ENCODE assay signal across 38 cellular contexts in the genomic region with DNA sequence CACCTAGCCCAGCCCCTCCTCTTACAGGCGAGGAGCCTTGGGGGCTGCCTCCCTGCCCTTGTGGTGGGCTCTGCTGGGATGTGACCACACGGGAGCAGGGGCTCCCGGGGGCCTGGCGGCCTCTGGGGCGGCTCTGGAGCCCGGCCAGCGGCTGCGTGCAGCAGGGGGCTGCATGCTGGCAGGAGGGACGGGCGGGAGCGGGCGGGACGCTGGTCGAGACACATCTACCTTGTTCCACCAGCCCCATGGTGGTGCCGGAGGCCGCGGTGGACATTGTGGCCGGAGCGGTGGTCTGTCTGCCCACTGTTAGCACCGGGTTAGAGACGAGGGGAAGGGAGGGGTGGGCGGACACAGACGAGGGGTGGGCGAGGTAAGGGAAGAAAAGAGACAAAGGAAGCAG. TPM values are rescaled to one million over a fixed set of nuclear protein-coding genes. Genes with fewer than 3 reads are reported as not detected.
"Had no signal": no experiment of that assay in that cellular context is flagged by ENCODE, and none has a peak within 500 bp of the region (broad histone marks: within the 10 kb centered on the region; RNA-seq: fewer than 3 reads in every experiment).

No MANE protein-coding gene starts in this region.

- H3K36me3 ChIP-seq: adrenal gland, ascending aorta, brain microvascular endothelial cell, breast epithelium, cardiac muscle cell had no signal

- ATAC-seq: activated naive CD4-positive, alpha-beta T cell treated with anti-CD3 and anti-CD28 coated beads, Interleukin-2, amount 50 U/mL, for 72 hours; activated naive CD8-positive, alpha-beta T cell treated with anti-CD3 and anti-CD28 coated beads, Interleukin-2, amount 50 U/mL, for 24 hours; activated T-cell treated with anti-CD3 and anti-CD28 coated beads, Interleukin-2, amount 50 U/mL, for 4 hours; activated T-cell treated with anti-CD3 and anti-CD28 coated beads, Interleukin-2, amount 50 U/mL, for 72 hours; body of pancreas had no signal

- DNase-seq: activated effector memory CD4-positive, alpha-beta T cell treated with anti-CD3 and anti-CD28 coated beads, Interleukin-2, amount 50 U/mL, for 16 hours; activated effector memory CD4-positive, alpha-beta T cell treated with Interleukin-2 at 50 U/mL for 16 hours; activated gamma-delta T cell; activated gamma-delta T cell treated with Interleukin-2 at 50 U/mL for 16 hours; activated naive CD4-positive, alpha-beta T cell; activated naive CD4-positive, alpha-beta T cell treated with anti-CD3 and anti-CD28 coated beads for 36 hours; activated naive CD4-positive, alpha-beta T cell treated with anti-CD3 and anti-CD28 coated beads, Interleukin-2, amount 10 ng/mL, durations not matched to agents 7 days and 5 days; activated naive CD4-positive, alpha-beta T cell treated with anti-CD3 and anti-CD28 coated beads, Interleukin-2, amount 50 U/mL, for 16 hours; activated naive CD4-positive, alpha-beta T cell treated with Interleukin-2 at 50 U/mL for 16 hours; activated naive CD8-positive, alpha-beta T cell treated with anti-CD3 and anti-CD28 coated beads for 36 hours; activated naive CD8-positive, alpha-beta T cell treated with anti-CD3 and anti-CD28 coated beads, Interleukin-2, amount 10 ng/mL, durations not matched to agents 7 days and 5 days; activated naive CD8-positive, alpha-beta T cell treated with anti-CD3 and anti-CD28 coated beads, Interleukin-2, amount 50 U/mL, for 24 hours; activated T-cell treated with anti-CD3 and anti-CD28 coated beads, Interleukin-2, amount 50 U/mL, for 1 hour; activated T-cell treated with anti-CD3 and anti-CD28 coated beads, Interleukin-2, amount 50 U/mL, for 24 hours; activated T-cell treated with anti-CD3 and anti-CD28 coated beads, Interleukin-2, amount 50 U/mL, for 4 hours; activated T-cell treated with anti-CD3 and anti-CD28 coated beads, Interleukin-2, amount 50 U/mL, for 48 hours; activated T-cell treated with anti-CD3 and anti-CD28 coated beads, Interleukin-2, amount 50 U/mL, for 72 hours; adrenal gland; amniotic stem cell; amygdala; anterior cingulate cortex; aorta; body of pancreas; brain microvascular endothelial cell; caudate nucleus; central memory CD4-positive, alpha-beta T cell; cerebellar nuclear complex had no signal

- H3K27me3 Mint-ChIP-seq: activated naive CD4-positive, alpha-beta T cell treated with anti-CD3 and anti-CD28 coated beads, Interleukin-2, amount 50 U/mL, for 24 hours; activated naive CD8-positive, alpha-beta T cell; activated naive CD8-positive, alpha-beta T cell treated with anti-CD3 and anti-CD28 coated beads for 36 hours; activated naive CD8-positive, alpha-beta T cell treated with anti-CD3 and anti-CD28 coated beads, Interleukin-2, amount 10 ng/mL, durations not matched to agents 7 days and 5 days; activated naive CD8-positive, alpha-beta T cell treated with anti-CD3 and anti-CD28 coated beads, Interleukin-2, amount 50 U/mL, for 24 hours; activated T-cell treated with anti-CD3 and anti-CD28 coated beads, Interleukin-2, amount 50 U/mL, for 24 hours had no signal

- H3K4me3 ChIP-seq: adrenal gland, ascending aorta, body of pancreas, breast epithelium, cardiac muscle cell had no signal

- H3K27ac ChIP-seq: adrenal gland, ascending aorta, body of pancreas, brain microvascular endothelial cell, breast epithelium, cardiac muscle cell had no signal

- H3K4me3 Mint-ChIP-seq: activated naive CD4-positive, alpha-beta T cell treated with anti-CD3 and anti-CD28 coated beads for 36 hours; activated naive CD4-positive, alpha-beta T cell treated with anti-CD3 and anti-CD28 coated beads, Interleukin-2, amount 10 ng/mL, durations not matched to agents 7 days and 5 days; activated naive CD4-positive, alpha-beta T cell treated with anti-CD3 and anti-CD28 coated beads, Interleukin-2, amount 50 U/mL, for 24 hours; activated naive CD8-positive, alpha-beta T cell; activated naive CD8-positive, alpha-beta T cell treated with anti-CD3 and anti-CD28 coated beads for 36 hours; activated naive CD8-positive, alpha-beta T cell treated with anti-CD3 and anti-CD28 coated beads, Interleukin-2, amount 10 ng/mL, durations not matched to agents 7 days and 5 days; activated naive CD8-positive, alpha-beta T cell treated with anti-CD3 and anti-CD28 coated beads, Interleukin-2, amount 50 U/mL, for 24 hours; activated T-cell treated with anti-CD3 and anti-CD28 coated beads, Interleukin-2, amount 50 U/mL, for 24 hours; activated T-cell treated with anti-CD3 and anti-CD28 coated beads, Interleukin-2, amount 50 U/mL, for 4 hours; activated T-cell treated with anti-CD3 and anti-CD28 coated beads, Interleukin-2, amount 50 U/mL, for 72 hours; activated T-helper 1 cell treated with anti-CD3 and anti-CD28 coated beads, Interleukin-12 subunit alpha, Interleukin-12 subunit beta, Interleukin-2, Interleukin-4 antibody, amounts not matched to agents 30 ng/mL and 10 ng/mL and 1 ng/mL, durations not matched to agents 14 hours and 24 hours and 36 hours; brain; central memory CD8-positive, alpha-beta T cell had no signal

- H3K9me3 ChIP-seq: adrenal gland, ascending aorta, body of pancreas, breast epithelium had no signal

- H3K4me1 Mint-ChIP-seq: activated naive CD4-positive, alpha-beta T cell treated with anti-CD3 and anti-CD28 coated beads, Interleukin-2, amount 50 U/mL, for 24 hours; activated naive CD8-positive, alpha-beta T cell treated with anti-CD3 and anti-CD28 coated beads, Interleukin-2, amount 50 U/mL, for 24 hours; central memory CD8-positive, alpha-beta T cell had no signal

- H3K4me1 ChIP-seq: ascending aorta, breast epithelium had no signal

- H3K27me3 ChIP-seq: adrenal gland, ascending aorta, body of pancreas, brain microvascular endothelial cell, breast epithelium, cardiac muscle cell had no signal

- H3K36me3 Mint-ChIP-seq: activated naive CD4-positive, alpha-beta T cell treated with anti-CD3 and anti-CD28 coated beads, Interleukin-2, amount 10 ng/mL, durations not matched to agents 7 days and 5 days; activated naive CD4-positive, alpha-beta T cell treated with anti-CD3 and anti-CD28 coated beads, Interleukin-2, amount 50 U/mL, for 24 hours; activated naive CD4-positive, alpha-beta T cell treated with anti-CD3 and anti-CD28 coated beads, Interleukin-2, amount 50 U/mL, for 72 hours; activated naive CD8-positive, alpha-beta T cell; activated naive CD8-positive, alpha-beta T cell treated with anti-CD3 and anti-CD28 coated beads for 36 hours; activated naive CD8-positive, alpha-beta T cell treated with anti-CD3 and anti-CD28 coated beads, Interleukin-2, amount 10 ng/mL, durations not matched to agents 7 days and 5 days; brain had no signal

- H3K27ac Mint-ChIP-seq: activated naive CD4-positive, alpha-beta T cell treated with anti-CD3 and anti-CD28 coated beads for 36 hours; activated naive CD4-positive, alpha-beta T cell treated with anti-CD3 and anti-CD28 coated beads, Interleukin-2, amount 10 ng/mL, durations not matched to agents 7 days and 5 days; activated naive CD4-positive, alpha-beta T cell treated with anti-CD3 and anti-CD28 coated beads, Interleukin-2, amount 50 U/mL, for 24 hours; activated naive CD8-positive, alpha-beta T cell; activated naive CD8-positive, alpha-beta T cell treated with anti-CD3 and anti-CD28 coated beads for 36 hours; activated naive CD8-positive, alpha-beta T cell treated with anti-CD3 and anti-CD28 coated beads, Interleukin-2, amount 10 ng/mL, durations not matched to agents 7 days and 5 days; activated naive CD8-positive, alpha-beta T cell treated with anti-CD3 and anti-CD28 coated beads, Interleukin-2, amount 50 U/mL, for 24 hours; activated T-cell treated with anti-CD3 and anti-CD28 coated beads, Interleukin-2, amount 50 U/mL, for 72 hours; activated T-helper 1 cell treated with anti-CD3 and anti-CD28 coated beads, Interleukin-12 subunit alpha, Interleukin-12 subunit beta, Interleukin-2, Interleukin-4 antibody, amounts not matched to agents 30 ng/mL and 10 ng/mL and 1 ng/mL, durations not matched to agents 14 hours and 24 hours and 36 hours; activated T-helper 2 cell treated with anti-CD3 and anti-CD28 coated beads, Interferon-gamma antibody, Interleukin-2, Interleukin-4, amounts not matched to agents 10 μg/mL and 5 μg/mL and 100 μg/mL, durations not matched to agents 14 hours and 24 hours and 36 hours had no signal

- H3K9me3 Mint-ChIP-seq: activated naive CD4-positive, alpha-beta T cell treated with anti-CD3 and anti-CD28 coated beads for 36 hours; activated naive CD4-positive, alpha-beta T cell treated with anti-CD3 and anti-CD28 coated beads, Interleukin-2, amount 10 ng/mL, durations not matched to agents 7 days and 5 days; activated naive CD4-positive, alpha-beta T cell treated with anti-CD3 and anti-CD28 coated beads, Interleukin-2, amount 50 U/mL, for 24 hours; activated naive CD4-positive, alpha-beta T cell treated with anti-CD3 and anti-CD28 coated beads, Interleukin-2, amount 50 U/mL, for 72 hours; activated naive CD8-positive, alpha-beta T cell treated with anti-CD3 and anti-CD28 coated beads for 36 hours; activated naive CD8-positive, alpha-beta T cell treated with anti-CD3 and anti-CD28 coated beads, Interleukin-2, amount 10 ng/mL, durations not matched to agents 7 days and 5 days; activated naive CD8-positive, alpha-beta T cell treated with anti-CD3 and anti-CD28 coated beads, Interleukin-2, amount 50 U/mL, for 24 hours; activated T-cell treated with anti-CD3 and anti-CD28 coated beads, Interleukin-2, amount 50 U/mL, for 24 hours; activated T-cell treated with anti-CD3 and anti-CD28 coated beads, Interleukin-2, amount 50 U/mL, for 4 hours; activated T-cell treated with anti-CD3 and anti-CD28 coated beads, Interleukin-2, amount 50 U/mL, for 72 hours; activated T-helper 1 cell treated with anti-CD3 and anti-CD28 coated beads, Interleukin-12 subunit alpha, Interleukin-12 subunit beta, Interleukin-2, Interleukin-4 antibody, amounts not matched to agents 30 ng/mL and 10 ng/mL and 1 ng/mL, durations not matched to agents 14 hours and 24 hours and 36 hours; activated T-helper 2 cell treated with anti-CD3 and anti-CD28 coated beads, Interferon-gamma antibody, Interleukin-2, Interleukin-4, amounts not matched to agents 10 μg/mL and 5 μg/mL and 100 μg/mL, durations not matched to agents 14 hours and 24 hours and 36 hours; brain; central memory CD8-positive, alpha-beta T cell had no signal

RNA-seq across cellular contexts. Expression of gene GCK, which starts 50.1 kb away (rescaled TPM):
- total RNA-seq: astrocyte had no signal
